1 cellular context compared by ENCODE assay signal in genomic region chr5:62403411-62404250, GRCh38.
TF ChIP-seq lines count a peak whose summit lies in the region.

TSS of gene DIMT1 (minus strand) at chr5:62403905. CDS start at chr5:62403772, 133 bp downstream.

TF ChIP-seq in K562, 482 proteins besides CTCF, POLR2A, EP300 and RAD21 (continued from another document and continues in another):
- TF ChIP-seq CHD7 (IDR thresholded peaks at IDR 0.05; ENCODE audit: low read depth, low read length) (no peak), POU5F1 (IDR thresholded peaks at IDR 0.05; ENCODE audit: borderline replicate concordance, low read depth, low read length, partially characterized antibody) (no peak), CREBBP (IDR thresholded peaks at IDR 0.05; ENCODE audit: low read depth, low read length) (no peak), ZBTB11 (CRISPR knock-in tag; IDR thresholded peaks at IDR 0.05) (peak in 1 of 3 experiments; percentile 77; a peak in 2 of 6 replicates), ZNF24 (IDR thresholded peaks at IDR 0.05) (no peak), ZMIZ1 (IDR thresholded peaks at IDR 0.05; ENCODE audit: low read depth in 2 of 2, low read length in 2 of 2) (no peak), USF1 (CRISPR knock-in tag; IDR thresholded peaks at IDR 0.05) (peak; percentile 80), ZNF324 (CRISPR knock-in tag; IDR thresholded peaks at IDR 0.05) (no peak), KLF1 (tag; IDR thresholded peaks at IDR 0.05) (0 out of 2 replicates have a peak, but pooled peaks have one; percentile 25), KAT7 (CRISPR knock-in tag; IDR thresholded peaks at IDR 0.05; ENCODE audit: borderline replicate concordance) (peak; percentile 78; the same call in 1 of the 2 replicates), CBX3 (IDR thresholded peaks at IDR 0.05; ENCODE audit: borderline replicate concordance in 1 of 2, low read length in 2 of 2) (peak in 1 of 2 experiments; percentile 70; a peak in 1 of 3 replicates), POLR3G (IDR thresholded peaks at IDR 0.05; ENCODE audit: extremely low read depth, insufficient read length, insufficient replicate concordance) (no peak), TSC22D4 (tag; IDR thresholded peaks at IDR 0.05) (no peak), ZNF318 (IDR thresholded peaks at IDR 0.05; ENCODE audit: borderline replicate concordance in 1 of 2, low read depth in 1 of 2) (peak in 1 of 2 experiments; percentile 32; a peak in 1 of 4 replicates), CXXC5 (CRISPR knock-in tag; IDR thresholded peaks at IDR 0.05) (peak; percentile 91), U2AF2 (optimal IDR thresholded peaks at IDR 0.05; ENCODE audit: low read depth, low read length) (no peak), MAX (CRISPR knock-in tag; IDR thresholded peaks at IDR 0.05) (peak; percentile 97)
